ENCODE assay signal across 16 cellular contexts in genomic region chr15:51185213-51185619, GRCh38.
DNase-seq lines count a peak whose midpoint lies in the region; ATAC-seq and TF ChIP-seq lines count a peak whose summit lies in the region.
"Had no signal": no experiment of that assay in that cellular context is flagged by ENCODE, and none has a peak within 500 bp of the region (broad histone marks: within the 10 kb centered on the region; RNA-seq: fewer than 3 reads in every experiment).

No MANE protein-coding gene starts in this region.

- H3K36me3 ChIP-seq in naive thymus-derived CD4-positive, alpha-beta T cell (ENCODE audit: control insufficient read depth in 2 of 3, insufficient read depth in 3 of 3, low read length in 3 of 3): no peaks in the 10 kb centered on the region

- intact Hi-C loops in naive thymus-derived CD4-positive, alpha-beta T cell (cut with micrococcal nuclease): no loop called here

- no peak overlapping the region for H3K27ac Mint-ChIP-seq in naive thymus-derived CD4-positive, alpha-beta T cell
- no peak overlapping the region for H3K27ac Mint-ChIP-seq in stimulated activated naive B cell treated with anti-CD40 and anti-IgM and Interleukin-4, amounts not matched to agents 10 μg/mL and 1 μg/mL and 100 μg/mL, for 72 hours

- H3K27me3 ChIP-seq in HL-60 (ENCODE audit: insufficient read depth, poor library complexity, severe bottlenecking): no peaks in the 10 kb centered on the region
- peaks cover 2 to 3% of the 10 kb centered on the region in 2 donors for H3K27me3 ChIP-seq in naive thymus-derived CD4-positive, alpha-beta T cell (ENCODE audit: control insufficient read depth in 2 of 2, insufficient read depth in 2 of 2, low read length in 2 of 2)

- H3K4me3 Mint-ChIP-seq in naive thymus-derived CD4-positive, alpha-beta T cell: no peak overlapping the region
- H3K4me3 Mint-ChIP-seq in stimulated activated naive B cell treated with anti-CD40 and anti-IgM and Interleukin-4, amounts not matched to agents 10 μg/mL and 1 μg/mL and 100 μg/mL, for 72 hours: no peak overlapping the region
- H3K4me3 Mint-ChIP-seq in activated T-cell treated with anti-CD3 and anti-CD28 coated beads, Interleukin-2, amount 50 U/mL, for 4 hours: no peak overlapping the region

- peak; percentile 31 for ATAC-seq in naive thymus-derived CD4-positive, alpha-beta T cell
- ATAC-seq in stimulated activated naive B cell treated with anti-CD40 and anti-IgM and Interleukin-4, amounts not matched to agents 10 μg/mL and 1 μg/mL and 100 μg/mL, for 72 hours (replicated peaks): no peak
- ATAC-seq in HG02763 (IDR thresholded peaks at IDR 0.05; ENCODE audit: unreplicated experiment): no peak
- ATAC-seq in activated T-cell treated with anti-CD3 and anti-CD28 coated beads, Interleukin-2, amount 50 U/mL, for 4 hours: no peak

- H3K27me3 Mint-ChIP-seq in naive thymus-derived CD4-positive, alpha-beta T cell: peaks cover 10 to 29% (median 19%) of the 10 kb centered on the region in 5 donors
- peaks cover 6 to 11% of the 10 kb centered on the region in 2 donors for H3K27me3 Mint-ChIP-seq in stimulated activated naive B cell treated with anti-CD40 and anti-IgM and Interleukin-4, amounts not matched to agents 10 μg/mL and 1 μg/mL and 100 μg/mL, for 72 hours
- peaks cover 2% of the 10 kb centered on the region for H3K27me3 Mint-ChIP-seq in activated T-cell treated with anti-CD3 and anti-CD28 coated beads, Interleukin-2, amount 50 U/mL, for 4 hours (ENCODE audit: low read depth)

- H3K36me3 Mint-ChIP-seq in naive thymus-derived CD4-positive, alpha-beta T cell: no peaks in the 10 kb centered on the region
- peaks cover 0 to under 1% of the 10 kb centered on the region in 2 donors for H3K36me3 Mint-ChIP-seq in stimulated activated naive B cell treated with anti-CD40 and anti-IgM and Interleukin-4, amounts not matched to agents 10 μg/mL and 1 μg/mL and 100 μg/mL, for 72 hours
- no peaks in the 10 kb centered on the region for H3K36me3 Mint-ChIP-seq in activated T-cell treated with anti-CD3 and anti-CD28 coated beads, Interleukin-2, amount 50 U/mL, for 4 hours (ENCODE audit: insufficient read depth)

- peaks cover 0 to 7% (median 0%) of the 10 kb centered on the region in 7 donors for H3K4me1 Mint-ChIP-seq in naive thymus-derived CD4-positive, alpha-beta T cell
- peaks cover 25 to 33% of the 10 kb centered on the region in 2 donors for H3K4me1 Mint-ChIP-seq in stimulated activated naive B cell treated with anti-CD40 and anti-IgM and Interleukin-4, amounts not matched to agents 10 μg/mL and 1 μg/mL and 100 μg/mL, for 72 hours
- no peaks in the 10 kb centered on the region for H3K4me1 Mint-ChIP-seq in activated T-cell treated with anti-CD3 and anti-CD28 coated beads, Interleukin-2, amount 50 U/mL, for 4 hours (ENCODE audit: low read depth)

- POLR2A ChIA-PET in naive thymus-derived CD4-positive, alpha-beta T cell (lab: Charles Lee): no interaction called here

- TF ChIP-seq CTCF in HL-60 (IDR thresholded peaks at IDR 0.05; ENCODE audit: insufficient read depth, low read length): no peak

- no peaks in the 10 kb centered on the region for H3K4me1 ChIP-seq in naive thymus-derived CD4-positive, alpha-beta T cell (ENCODE audit: control insufficient read depth in 2 of 2, insufficient read depth in 2 of 2, low read length in 2 of 2)

- DNase-seq in HL-60 (ENCODE audit: low read depth in 1 of 2, low spot score in 1 of 2): peak; percentile 61 to 79
- DNase-seq in NOMO-1 treated with DMSO at 0.1 percent for 48 hours (lab: John Stamatoyannopoulos, UW; ENCODE audit: unreplicated experiment): peak; percentile 74
- DNase-seq in amniotic epithelial cell (ENCODE audit: low read depth): peak; percentile 39
- DNase-seq in naive thymus-derived CD4-positive, alpha-beta T cell: no peak
- no peak for DNase-seq in stimulated activated naive B cell treated with anti-CD40 and anti-IgM and Interleukin-4, amounts not matched to agents 10 μg/mL and 1 μg/mL and 100 μg/mL, for 72 hours
- DNase-seq in iPS-NIHi11 (ENCODE audit: low spot score): no peak
- DNase-seq in activated T-cell treated with anti-CD3 and anti-CD28 coated beads, Interleukin-2, amount 50 U/mL, for 4 hours: no peak
- DNase-seq: GF-D8, GOT3, Kasumi-1, NCI-H1417 treated with DMSO at 0.1 percent for 48 hours, NCI-H2029 treated with DMSO at 0.1 percent for 48 hours, NCI-H510A, NCI-H82 had no signal

- peaks cover 0 to 2% (median 0%) of the 10 kb centered on the region in 11 donors for H3K9me3 Mint-ChIP-seq in naive thymus-derived CD4-positive, alpha-beta T cell
- peaks cover 0 to 1% of the 10 kb centered on the region in 2 donors for H3K9me3 Mint-ChIP-seq in stimulated activated naive B cell treated with anti-CD40 and anti-IgM and Interleukin-4, amounts not matched to agents 10 μg/mL and 1 μg/mL and 100 μg/mL, for 72 hours
- no peaks in the 10 kb centered on the region for H3K9me3 Mint-ChIP-seq in activated T-cell treated with anti-CD3 and anti-CD28 coated beads, Interleukin-2, amount 50 U/mL, for 4 hours

- no peak overlapping the region for H3K4me3 ChIP-seq in HL-60 (replicated peaks; ENCODE audit: insufficient read depth, low read length)
- H3K4me3 ChIP-seq in naive thymus-derived CD4-positive, alpha-beta T cell (ENCODE audit: low read length): no peak overlapping the region

- H3K9me3 ChIP-seq in naive thymus-derived CD4-positive, alpha-beta T cell (ENCODE audit: control insufficient read depth in 2 of 3, low read length in 3 of 3): no peaks in the 10 kb centered on the region

- CTCF ChIA-PET in naive thymus-derived CD4-positive, alpha-beta T cell (lab: Charles Lee): no interaction called here

- H3K27ac ChIP-seq in HL-60 (replicated peaks): peak overlapping the region; percentile 92
- H3K27ac ChIP-seq in naive thymus-derived CD4-positive, alpha-beta T cell (ENCODE audit: low read depth, low read length): no peak overlapping the region
- H3K27ac ChIP-seq: RWPE1 had no signal

Comparison
In these comparisons a context has a peak if more than half of its experiments do, and no peak if none do; other contexts are left out.
1. DNase-seq: peak in HL-60 (2 of 2), NOMO-1 treated with DMSO at 0.1 percent for 48 hours (single experiment) and amniotic epithelial cell (single experiment); none in naive thymus-derived CD4-positive, alpha-beta T cell (0 of 9), stimulated activated naive B cell treated with anti-CD40 and anti-IgM and Interleukin-4, amounts not matched to agents 10 μg/mL and 1 μg/mL and 100 μg/mL, for 72 hours (single experiment), iPS-NIHi11 (single experiment) and activated T-cell treated with anti-CD3 and anti-CD28 coated beads, Interleukin-2, amount 50 U/mL, for 4 hours (single experiment).